Comparison of ENCODE assay signal across 9 cellular contexts in genomic region chr2:222038086-222038802, GRCh38.
DNase-seq lines count a peak whose midpoint lies in the region; ATAC-seq and TF ChIP-seq lines count a peak whose summit lies in the region.
"Had no signal": no experiment of that assay in that cellular context is flagged by ENCODE, and none has a peak within 500 bp of the region (broad histone marks: within the 10 kb centered on the region; RNA-seq: fewer than 3 reads in every experiment).

No MANE protein-coding gene starts in this region.

- no peaks in the 10 kb centered on the region for H3K9me3 ChIP-seq in Loucy (ENCODE audit: insufficient read depth, low read depth, low read length)
- H3K9me3 ChIP-seq: vagina had no signal

- H3K27me3 ChIP-seq in Loucy (ENCODE audit: insufficient read depth, low read length, poor library complexity, severe bottlenecking): no peaks in the 10 kb centered on the region
- H3K27me3 ChIP-seq: vagina had no signal

- DNase-seq in NCI-H2081 (lab: John Stamatoyannopoulos, UW) (peak; percentile 12 to 28), NCI-H2081 treated with DMSO at 0.1 percent for 48 hours (lab: John Stamatoyannopoulos, UW) (no peak), astrocyte of the hippocampus (ENCODE audit: low read depth, low spot score) (peak; percentile 42), non-pigmented ciliary epithelial cell (ENCODE audit: low read depth) (peak; percentile 2)

- ATAC-seq in HG03196 (IDR thresholded peaks at IDR 0.05; ENCODE audit: unreplicated experiment) (no peak), HG03139 (IDR thresholded peaks at IDR 0.05; ENCODE audit: unreplicated experiment) (no peak), GM21737 (IDR thresholded peaks at IDR 0.05; ENCODE audit: unreplicated experiment) (no peak)

- no peak overlapping the region for H2AFZ ChIP-seq in Loucy (ENCODE audit: low read length)

- no peaks in the 10 kb centered on the region for H3K79me2 ChIP-seq in Loucy (ENCODE audit: insufficient read depth, low read length)

- no peaks in the 10 kb centered on the region for H3K4me1 ChIP-seq in Loucy (ENCODE audit: insufficient read depth, low read length, poor library complexity, severe bottlenecking)
- H3K4me1 ChIP-seq: vagina had no signal

- H3K4me3 ChIP-seq in Loucy (ENCODE audit: low read length, poor library complexity, severe bottlenecking): no peak overlapping the region
- H3K4me3 ChIP-seq: vagina had no signal

- no peaks in the 10 kb centered on the region for H3K9me2 ChIP-seq in Loucy (replicated peaks; ENCODE audit: low read depth, low read length)

- no peak overlapping the region for H3K4me2 ChIP-seq in Loucy (ENCODE audit: low read depth, low read length, poor library complexity, severe bottlenecking)

- H3F3A ChIP-seq in Loucy (ENCODE audit: low read depth): no peaks in the 10 kb centered on the region

- H4K20me1 ChIP-seq in Loucy (ENCODE audit: insufficient read depth, low read length, poor library complexity, severe bottlenecking): no peaks in the 10 kb centered on the region

- no peak overlapping the region for H3K9ac ChIP-seq in Loucy (ENCODE audit: low read depth, low read length, poor library complexity, severe bottlenecking)

- no peaks in the 10 kb centered on the region for H3K36me3 ChIP-seq in Loucy (ENCODE audit: insufficient read depth, low read length)
- H3K36me3 ChIP-seq: vagina had no signal

- peak; percentile 59 for TF ChIP-seq CTCF in Loucy (conservative IDR thresholded peaks at IDR 0.05; ENCODE audit: low read length)
